In genomic region chr9:85212887-85213286, GRCh38 we compare ENCODE assay signal across 10 cellular contexts.
A peak's percentile ranks its signal among the peaks of the same experiment; 100 is the strongest.
DNase-seq lines count a peak whose midpoint lies in the region; ATAC-seq and TF ChIP-seq lines count a peak whose summit lies in the region.
"Had no signal": no experiment of that assay in that cellular context is flagged by ENCODE, and none has a peak within 500 bp of the region (broad histone marks: within the 10 kb centered on the region; RNA-seq: fewer than 3 reads in every experiment).

No MANE protein-coding gene starts in this region.

- in situ Hi-C loops in GM13977 (cut with MboI; ENCODE audit: low pct_unique_long_range_greater_than_20kb, low sequenced_read_pairs, unreplicated experiment), result no loop called here

- H3K4me1 ChIP-seq in ACC112 (ENCODE audit: control insufficient read depth, insufficient read depth, low read length, unreplicated experiment) (peaks cover 27% of the 10 kb centered on the region), testis (no peaks in the 10 kb centered on the region)

- H3K27ac ChIP-seq in ACC112 (ENCODE audit: low read depth, low read length) (peak overlapping the region; percentile 51), testis (no peak overlapping the region)
- H3K27ac ChIP-seq: ovary had no signal

- peak; percentile 20 for DNase-seq in GM13977 (ENCODE audit: low spot score)
- peak; percentile 97 for DNase-seq in SW480 (ENCODE audit: low spot score)
- peak; percentile 51 for DNase-seq in glomerular visceral epithelial cell (ENCODE audit: extremely low spot score)
- no peak for DNase-seq in NCI-H2107 treated with DMSO at 0.1 percent for 48 hours (lab: John Stamatoyannopoulos, UW; ENCODE audit: unreplicated experiment)
- no peak for DNase-seq in sciatic nerve (ENCODE audit: low spot score)
- DNase-seq in C1 segment of cervical spinal cord (lab: John Stamatoyannopoulos, UW), result no peak
- no peak for DNase-seq in testis
- DNase-seq: activated T-cell treated with anti-CD3 and anti-CD28 coated beads for 4 hours, ovary had no signal

- no peaks in the 10 kb centered on the region for H3K79me2 ChIP-seq in ACC112 (ENCODE audit: control insufficient read depth, insufficient read depth, low read length, unreplicated experiment)

- 76 to 80% methylated on average over 2 of the region's 2 CpGs for WGBS in testis, 2 donors

- peak overlapping the region; percentile 41; the same call in 1 of the 2 replicates for H3K4me3 ChIP-seq in ACC112 (ENCODE audit: low read depth, low read length)
- H3K4me3 ChIP-seq in testis, result no peak overlapping the region
- H3K4me3 ChIP-seq: ovary had no signal

- no peaks in the 10 kb centered on the region for H3K27me3 ChIP-seq in ACC112 (ENCODE audit: insufficient read depth, low read length)
- no peaks in the 10 kb centered on the region for H3K27me3 ChIP-seq in testis
- H3K27me3 ChIP-seq: ovary had no signal

- TF ChIP-seq POLR2A in testis (IDR thresholded peaks at IDR 0.05), result no peak

- H3K36me3 ChIP-seq in ACC112 (ENCODE audit: insufficient read depth, low read length) (no peaks in the 10 kb centered on the region), testis (ENCODE audit: low read depth, missing control alignments) (no peaks in the 10 kb centered on the region)
- H3K36me3 ChIP-seq: ovary had no signal

- intact Hi-C loops in sciatic nerve (cut with DNase I) (no loop called here), testis (cut with DNase I; ENCODE audit: low total_unique reads) (no loop called here)

- TF ChIP-seq CTCF in GM13977 (IDR thresholded peaks at IDR 0.05; ENCODE audit: extremely low read depth, insufficient read depth, missing control alignments) (no peak), testis (IDR thresholded peaks at IDR 0.05) (no peak)

- H3K9me3 ChIP-seq in testis, result no peaks in the 10 kb centered on the region
- H3K9me3 ChIP-seq: ovary had no signal

- ATAC-seq in sciatic nerve, result no peak

- no peak overlapping the region for H2AFZ ChIP-seq in ACC112 (ENCODE audit: low read length, unreplicated experiment)

Comparison
In these comparisons a context has a peak if more than half of its experiments do, and no peak if none do; other contexts are left out.
1. DNase-seq: peak in GM13977 (single experiment), SW480 (single experiment) and glomerular visceral epithelial cell (single experiment); none in NCI-H2107 treated with DMSO at 0.1 percent for 48 hours (single experiment), sciatic nerve (single experiment), C1 segment of cervical spinal cord (0 of 14) and testis (single experiment).